In the genomic region with DNA sequence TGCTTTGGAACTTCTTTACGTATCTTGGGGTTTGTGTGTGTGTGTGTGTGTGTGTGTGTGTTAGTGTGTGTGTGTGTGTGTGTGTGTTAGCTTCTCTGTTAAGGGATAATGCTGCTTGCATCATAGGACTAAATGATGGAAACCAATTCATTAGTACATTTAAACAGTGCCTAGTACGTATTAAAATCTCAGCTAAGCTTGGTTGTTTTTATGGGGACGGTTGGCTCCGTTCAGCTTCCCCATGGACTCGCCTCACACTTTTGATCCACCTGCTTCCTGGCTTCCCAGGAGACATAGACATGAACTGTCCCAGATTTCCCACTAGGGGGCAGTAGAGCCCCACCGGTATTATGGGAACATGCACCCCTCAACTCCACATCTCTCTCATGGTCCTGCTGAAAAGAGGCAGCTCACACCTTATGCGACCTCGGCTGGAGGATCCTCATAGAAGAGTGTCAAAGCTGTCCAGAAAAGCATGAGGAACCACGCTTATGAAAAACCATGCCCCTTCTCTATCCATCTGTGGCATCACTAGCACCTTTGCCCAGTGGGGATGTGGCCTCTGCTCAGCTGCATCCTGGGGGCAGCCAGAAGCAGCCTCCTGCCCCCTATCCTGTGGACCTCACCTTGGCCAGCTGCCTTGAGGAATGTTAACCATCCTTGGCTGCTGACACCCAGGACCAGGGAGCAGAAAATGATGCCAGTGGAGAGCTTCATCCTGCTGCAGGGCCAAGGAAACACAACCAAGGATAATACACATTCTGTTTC, we compare ENCODE assay signal across 8 cellular contexts. TPM values are rescaled to one million over a fixed set of nuclear protein-coding genes. Genes with fewer than 3 reads are reported as not detected.
DNase-seq lines count a peak whose midpoint lies in the region; ATAC-seq lines count a peak whose summit lies in the region.

No MANE protein-coding gene starts in this region.

- DNase-seq in CD1c-positive myeloid dendritic cell (ENCODE audit: extremely low spot score) = peak; percentile 77
- DNase-seq in NCI-H774 (lab: John Stamatoyannopoulos, UW) = peak; percentile 79
- peak; percentile 69 for DNase-seq in activated CD4-positive, alpha-beta memory T cell treated with anti-CD3 and anti-CD28 coated beads, Interleukin-2, amount 10 ng/mL, durations not matched to agents 7 days and 5 days
- peak; percentile 57 to 59 (median 58) for DNase-seq in effector memory CD8-positive, alpha-beta T cell
- DNase-seq in middle frontal gyrus (ENCODE audit: extremely low spot score, low spot score) = peak; percentile 63
- DNase-seq in stimulated activated CD8-positive, alpha-beta memory T cell treated with anti-CD3 and anti-CD28 coated beads, Interleukin-4, amount 100 ng/mL, for 48 hours = peak; percentile 78

- CTCF ChIA-PET in activated CD4-positive, alpha-beta memory T cell treated with anti-CD3 and anti-CD28 coated beads, Interleukin-2, amount 10 ng/mL, durations not matched to agents 7 days and 5 days (lab: Charles Lee) = interaction anchor here (0.5 to 2.5 kb wide), 28 partner anchors 10 to 737 kb away, joined by 3 to 30 read pairs (median 4); a partner anchor contains a TSS

- no peaks in the 10 kb centered on the region for H3K4me1 Mint-ChIP-seq in activated CD4-positive, alpha-beta memory T cell treated with anti-CD3 and anti-CD28 coated beads, Interleukin-2, amount 10 ng/mL, durations not matched to agents 7 days and 5 days
- peaks cover 2 to 11% of the 10 kb centered on the region in 2 donors for H3K4me1 Mint-ChIP-seq in effector memory CD8-positive, alpha-beta T cell (ENCODE audit: low read depth in 2 of 2)

- H3K9me3 Mint-ChIP-seq in activated CD4-positive, alpha-beta memory T cell treated with anti-CD3 and anti-CD28 coated beads, Interleukin-2, amount 10 ng/mL, durations not matched to agents 7 days and 5 days = no peaks in the 10 kb centered on the region
- H3K9me3 Mint-ChIP-seq in effector memory CD8-positive, alpha-beta T cell = no peaks in the 10 kb centered on the region

- H3K36me3 Mint-ChIP-seq in activated CD4-positive, alpha-beta memory T cell treated with anti-CD3 and anti-CD28 coated beads, Interleukin-2, amount 10 ng/mL, durations not matched to agents 7 days and 5 days (ENCODE audit: low read depth) = no peaks in the 10 kb centered on the region
- H3K36me3 Mint-ChIP-seq in effector memory CD8-positive, alpha-beta T cell (ENCODE audit: insufficient read depth) = no peaks in the 10 kb centered on the region

- peaks cover 29% of the 10 kb centered on the region for H3K27me3 Mint-ChIP-seq in activated CD4-positive, alpha-beta memory T cell treated with anti-CD3 and anti-CD28 coated beads, Interleukin-2, amount 10 ng/mL, durations not matched to agents 7 days and 5 days
- peaks cover 46 to 47% of the 10 kb centered on the region in 2 donors for H3K27me3 Mint-ChIP-seq in effector memory CD8-positive, alpha-beta T cell

- POLR2A ChIA-PET in activated CD4-positive, alpha-beta memory T cell treated with anti-CD3 and anti-CD28 coated beads, Interleukin-2, amount 10 ng/mL, durations not matched to agents 7 days and 5 days (lab: Charles Lee) = interaction anchor here (1.2 to 1.7 kb wide), 2 partner anchors 10 to 411 kb away, joined by 3 to 5 read pairs; a partner anchor contains a TSS

- H3K4me3 Mint-ChIP-seq in activated CD4-positive, alpha-beta memory T cell treated with anti-CD3 and anti-CD28 coated beads, Interleukin-2, amount 10 ng/mL, durations not matched to agents 7 days and 5 days = no peak overlapping the region
- H3K4me3 Mint-ChIP-seq in effector memory CD8-positive, alpha-beta T cell = no peak overlapping the region

- ATAC-seq in GM19324 (IDR thresholded peaks at IDR 0.05; ENCODE audit: low FRiP score, unreplicated experiment) (peak; percentile 68), HG03565 (IDR thresholded peaks at IDR 0.05; ENCODE audit: unreplicated experiment) (peak; percentile 56)
- ATAC-seq in effector memory CD8-positive, alpha-beta T cell (replicated peaks) = peak; percentile 88

- H3K27ac Mint-ChIP-seq in activated CD4-positive, alpha-beta memory T cell treated with anti-CD3 and anti-CD28 coated beads, Interleukin-2, amount 10 ng/mL, durations not matched to agents 7 days and 5 days = no peak overlapping the region
- peak overlapping the region in 1 of 2 donors; percentile 58 for H3K27ac Mint-ChIP-seq in effector memory CD8-positive, alpha-beta T cell

RNA-seq across cellular contexts. Expression of a gene that starts 9.7 kb away (rescaled TPM):
- total RNA-seq in activated CD4-positive, alpha-beta memory T cell treated with anti-CD3 and anti-CD28 coated beads, Interleukin-2, amount 10 ng/mL, durations not matched to agents 7 days and 5 days = 10 to 100 TPM; 21.0 to 21.7 TPM

RNA-seq across cellular contexts. Expression of a gene that starts 16.8 kb away (rescaled TPM):
- total RNA-seq in activated CD4-positive, alpha-beta memory T cell treated with anti-CD3 and anti-CD28 coated beads, Interleukin-2, amount 10 ng/mL, durations not matched to agents 7 days and 5 days = not detected

RNA-seq across cellular contexts. Expression of a gene that starts 57.1 kb away (rescaled TPM):
- total RNA-seq in activated CD4-positive, alpha-beta memory T cell treated with anti-CD3 and anti-CD28 coated beads, Interleukin-2, amount 10 ng/mL, durations not matched to agents 7 days and 5 days = not detected

Comparison
In these comparisons a context has a peak if more than half of its experiments do, and no peak if none do; other contexts are left out.
1. Peak in every context shown above with its lines: DNase-seq and ATAC-seq.